9 cellular contexts compared by ENCODE assay signal in genomic region chr10:23065549-23065948, GRCh38. TPM values are rescaled to one million over a fixed set of nuclear protein-coding genes. Genes with fewer than 3 reads are reported as not detected.
A peak's percentile ranks its signal among the peaks of the same experiment; 100 is the strongest.
DNase-seq lines count a peak whose midpoint lies in the region; ATAC-seq, FAIRE-seq and TF ChIP-seq lines count a peak whose summit lies in the region.
"Had no signal": no experiment of that assay in that cellular context is flagged by ENCODE, and none has a peak within 500 bp of the region (broad histone marks: within the 10 kb centered on the region; RNA-seq: fewer than 3 reads in every experiment).

No MANE protein-coding gene starts in this region.

- H3K23me2 ChIP-seq in H9 (ENCODE audit: insufficient read length, low read depth, low read length, poor library complexity, severe bottlenecking): no peaks in the 10 kb centered on the region

- DNase-seq in H54 (ENCODE audit: insufficient read length, low spot score): peak; percentile 33
- peak; percentile 81 to 85 for DNase-seq in hippocampal formation (lab: John Stamatoyannopoulos, UW)
- DNase-seq in gastrocnemius medialis: peak; percentile 61 to 71
- no peak for DNase-seq in H9
- DNase-seq in MV-4-11 (lab: John Stamatoyannopoulos, UW): no peak
- DNase-seq: activated effector memory CD4-positive, alpha-beta T cell treated with anti-CD3 and anti-CD28 coated beads, Interleukin-2, amount 50 U/mL, for 16 hours had no signal

- H2BK120ac ChIP-seq in H9 (ENCODE audit: low read depth, low read length, poor library complexity, severe bottlenecking): no peak overlapping the region

- TF ChIP-seq POLR2A in H54 (IDR thresholded peaks at IDR 0.05; ENCODE audit: low read depth, low read length) (no peak), gastrocnemius medialis (IDR thresholded peaks at IDR 0.05) (no peak)

- H3K4me1 ChIP-seq in gastrocnemius medialis: peaks cover 23 to 32% of the 10 kb centered on the region in 2 donors
- peaks cover 7% of the 10 kb centered on the region; the same call in 1 of the 2 replicates for H3K4me1 ChIP-seq in H9 (ENCODE audit: insufficient read depth, low read length)

- H2BK12ac ChIP-seq in H9 (ENCODE audit: insufficient read length, low read depth, low read length): no peak overlapping the region

- WGBS in H9 (ENCODE audit: extremely low coverage, insufficient read length, low lambda C conversion rate): no CpG with 5 or more reads among the region's 5 CpGs

- H3K27me3 Mint-ChIP-seq in brain: peaks cover 12% of the 10 kb centered on the region
- H3K27me3 Mint-ChIP-seq in H9 (ENCODE audit: low read depth): no peaks in the 10 kb centered on the region

- no peak overlapping the region for H3K4me3 ChIP-seq in gastrocnemius medialis

- H3K79me2 ChIP-seq in H9 (ENCODE audit: insufficient read depth, low read length): no peaks in the 10 kb centered on the region

- H3K4me1 Mint-ChIP-seq in brain (peaks cover 51% of the 10 kb centered on the region), H9 (peaks cover 27 to 29% of the 10 kb centered on the region in 2 experiments)

- no peak overlapping the region for H2BK5ac ChIP-seq in H9 (ENCODE audit: insufficient read length, low read length)

- no peak overlapping the region for H3K23ac ChIP-seq in H9 (ENCODE audit: insufficient read length, low read depth, low read length)

- H2BK20ac ChIP-seq in H9 (ENCODE audit: low read depth, low read length, poor library complexity, severe bottlenecking): no peak overlapping the region

- H3K9me3 ChIP-seq in gastrocnemius medialis (no peaks in the 10 kb centered on the region), H9 (ENCODE audit: control insufficient read depth, low read depth, low read length) (no peaks in the 10 kb centered on the region)

- H3K27me3 ChIP-seq in gastrocnemius medialis: no peaks in the 10 kb centered on the region
- H3K27me3 ChIP-seq in H9 (ENCODE audit: insufficient read depth, low read length): no peaks in the 10 kb centered on the region

- H3K9me3 Mint-ChIP-seq in brain (peaks cover 0 to 6% (median 2%) of the 10 kb centered on the region in 5 experiments), H9 (no peaks in the 10 kb centered on the region; a peak in 1 of 5 replicates)

- H3K36me3 ChIP-seq in gastrocnemius medialis: no peaks in the 10 kb centered on the region

- in situ Hi-C loops in gastrocnemius medialis (cut with MboI; ENCODE audit: low sequenced_read_pairs in 4 of 4): no loop called here

- peak overlapping the region in 3 of 5 experiments; percentile 20 to 83 (median 45) for H3K27ac Mint-ChIP-seq in brain
- H3K27ac Mint-ChIP-seq in H9: no peak overlapping the region; a peak in 1 of 7 replicates

- no peak overlapping the region for H2BK15ac ChIP-seq in H9 (ENCODE audit: low read depth, low read length)

- no peak overlapping the region for H3K14ac ChIP-seq in H9 (ENCODE audit: insufficient read depth, low read length)

- H2AK5ac ChIP-seq in H9 (ENCODE audit: insufficient read length, low read length): no peak overlapping the region

- H4K20me1 ChIP-seq in H9 (ENCODE audit: control insufficient read depth, insufficient read depth, insufficient read length): no peaks in the 10 kb centered on the region

- H3K4ac ChIP-seq in H9 (ENCODE audit: low read depth, low read length): no peak overlapping the region

- TF ChIP-seq CTCF in brain (conservative IDR thresholded peaks at IDR 0.05) (no peak), gastrocnemius medialis (IDR thresholded peaks at IDR 0.05 in 4 of 5, conservative IDR thresholded peaks at IDR 0.05 in 1 of 5) (no peak), H9 (conservative IDR thresholded peaks at IDR 0.05) (no peak)

- H2AFZ ChIP-seq in H9 (ENCODE audit: low read length): no peak overlapping the region

- FAIRE-seq in H54 (lab: Jason Lieb, UNC): no peak

- no peak overlapping the region for H3K56ac ChIP-seq in H9 (ENCODE audit: insufficient read length, low read depth, low read length)

- no peak overlapping the region for H3K4me2 ChIP-seq in H9 (ENCODE audit: insufficient read depth, insufficient read length, low read length)

- H4K91ac ChIP-seq in H9 (ENCODE audit: insufficient read length, low read depth, low read length): no peak overlapping the region

- H3K27ac ChIP-seq in gastrocnemius medialis: no peak overlapping the region
- H3K27ac ChIP-seq in H9 (ENCODE audit: insufficient read length, low read depth, low read length): no peak overlapping the region

- no peak overlapping the region for H3K18ac ChIP-seq in H9 (ENCODE audit: insufficient read length, low read depth, low read length)

- ATAC-seq in gastrocnemius medialis: peak; percentile 94 to 97
- ATAC-seq in HG02642 (IDR thresholded peaks at IDR 0.05; ENCODE audit: poor library complexity, unreplicated experiment): no peak
- ATAC-seq in GM18498 (IDR thresholded peaks at IDR 0.05; ENCODE audit: unreplicated experiment): no peak

- no peaks in the 10 kb centered on the region for H3K36me3 Mint-ChIP-seq in brain
- H3K36me3 Mint-ChIP-seq in H9 (ENCODE audit: insufficient read depth in 1 of 3, low read depth in 3 of 3): no peaks in the 10 kb centered on the region

- no peak overlapping the region for H4K8ac ChIP-seq in H9 (replicated peaks; ENCODE audit: insufficient read length, low read depth, low read length)

- H3K9ac ChIP-seq in H9 (ENCODE audit: extremely low read depth, insufficient read length, low read length): no peak overlapping the region

- no peak overlapping the region for H4K5ac ChIP-seq in H9 (ENCODE audit: insufficient read length, low read depth, low read length)

- no peaks in the 10 kb centered on the region for H3K79me1 ChIP-seq in H9 (ENCODE audit: insufficient read depth, low read depth, low read length, poor library complexity, severe bottlenecking)

- H3T11ph ChIP-seq in H9 (ENCODE audit: low read length): no peak overlapping the region

- H3K4me3 Mint-ChIP-seq in brain (peak overlapping the region in 1 of 5 experiments; percentile 35), H9 (no peak overlapping the region)

- intact Hi-C loops in gastrocnemius medialis (cut with DNase I; ENCODE audit: low total_unique reads): loop anchor here (5.0 to 10.0 kb wide), 3 partner anchors 513 to 751 kb away; partner anchors contain the start of gene COMMD3

RNA-seq across cellular contexts. Expression of gene MSRB2, which starts 29.8 kb away (rescaled TPM):
- 33.4 TPM for polyA plus RNA-seq in brain (ENCODE audit: insufficient read depth, low read depth, low replicate concordance)
- total RNA-seq in gastrocnemius medialis (10 to 100 TPM; 24.3 to 43.5 (median 29.4) TPM), H9 (2021) (17.1 and 18.0 TPM in 2 replicates)

Comparison
In these comparisons a context has a peak if more than half of its experiments do, and no peak if none do; other contexts are left out.
1. DNase-seq: peak in H54 (single experiment), hippocampal formation (2 of 2) and gastrocnemius medialis (2 of 2); none in H9 (single experiment) and MV-4-11 (single experiment).
2. H3K27ac Mint-ChIP-seq: peak in brain (3 of 5); none in H9 (0 of 3).
3. ATAC-seq: peak in gastrocnemius medialis (2 of 2); none in HG02642 (single experiment) and GM18498 (single experiment).